Comparison of ENCODE assay signal across 8 cellular contexts in genomic region chr15:99734040-99734291, GRCh38. TPM values are rescaled to one million over a fixed set of nuclear protein-coding genes. Genes with fewer than 3 reads are reported as not detected.
A peak's percentile ranks its signal among the peaks of the same experiment; 100 is the strongest.
DNase-seq lines count a peak whose midpoint lies in the region; ATAC-seq and TF ChIP-seq lines count a peak whose summit lies in the region.
"Not testable (repeated sequence)": the region's sequence is repeated elsewhere in the genome, so short reads cannot be mapped to it uniquely, and the experiment has no call there.

No MANE protein-coding gene starts in this region.

- peak overlapping the region; percentile 94 for H3K27ac Mint-ChIP-seq in activated naive CD8-positive, alpha-beta T cell
- H3K27ac Mint-ChIP-seq in endothelial cell (ENCODE audit: unreplicated experiment) = not testable (repeated sequence)
- peak overlapping the region; percentile 92 for H3K27ac Mint-ChIP-seq in stimulated activated naive CD8-positive, alpha-beta T cell treated with anti-CD3 and anti-CD28 coated beads, Interleukin-15, Interleukin-2, amounts not matched to agents 100 ng/mL and 50 ng/mL, for 24 hours

- intact Hi-C loops in left lung (cut with DNase I) = not testable (repeated sequence)

- H2AFZ ChIP-seq in ACC112 (ENCODE audit: low read length, unreplicated experiment) (peak overlapping the region; percentile 100), SU-DHL-6 (ENCODE audit: low read depth, low read length, severe bottlenecking) (peak overlapping the region; percentile 99), neuronal stem cell (ENCODE audit: low read length) (peak overlapping the region; percentile 100)

- not testable (repeated sequence) for H3F3A ChIP-seq in SU-DHL-6 (ENCODE audit: insufficient read depth)

- H3K27me3 Mint-ChIP-seq in activated naive CD8-positive, alpha-beta T cell; endothelial cell (ENCODE audit: unreplicated experiment); stimulated activated naive CD8-positive, alpha-beta T cell treated with anti-CD3 and anti-CD28 coated beads, Interleukin-15, Interleukin-2, amounts not matched to agents 100 ng/mL and 50 ng/mL, for 24 hours: not testable (repeated sequence)

- H3K18ac ChIP-seq in neuronal stem cell (ENCODE audit: low read length) = peak overlapping the region; percentile 94

- not testable (repeated sequence) for ATAC-seq in left lung

- not testable (repeated sequence) for H3K27ac ChIP-seq in ACC112 (ENCODE audit: low read depth, low read length); SU-DHL-6 (ENCODE audit: low read depth, low read length); neuronal stem cell (replicated peaks; ENCODE audit: low read length)
- H3K27ac ChIP-seq in HUES64 (ENCODE audit: low read depth, low read length) (peak overlapping the region; percentile 85; the same call in 1 of the 2 replicates), left lung (peak overlapping the region in 1 of 2 donors; percentile 74)

- H2AK5ac ChIP-seq in neuronal stem cell (ENCODE audit: low read depth, low read length) = not testable (repeated sequence)

- not testable (repeated sequence) for H3K79me1 ChIP-seq in neuronal stem cell (ENCODE audit: low read depth, low read length)

- H3K4me1 ChIP-seq in ACC112 (ENCODE audit: control insufficient read depth, insufficient read depth, low read length, unreplicated experiment); neuronal stem cell (ENCODE audit: control insufficient read depth in 2 of 2, insufficient read depth in 1 of 2, low read depth in 1 of 2, low read length in 2 of 2): not testable (repeated sequence)
- H3K4me1 ChIP-seq in HUES64 (ENCODE audit: insufficient read depth, low read length) = peaks cover 18% of the 10 kb centered on the region
- H3K4me1 ChIP-seq in left lung = peaks cover 0 to 15% of the 10 kb centered on the region in 2 donors

- WGBS in HUES64 = 96% methylated on average over 12 of the region's 13 CpGs
- no CpG with 5 or more reads among the region's 13 CpGs for WGBS in neuronal stem cell (ENCODE audit: extremely low coverage in 2 of 2, insufficient read length in 2 of 2, insufficient replicate concordance in 1 of 2), 2 donors

- H2BK120ac ChIP-seq in neuronal stem cell (ENCODE audit: low read depth, low read length) = not testable (repeated sequence)

- not testable (repeated sequence) for H4K20me1 ChIP-seq in SU-DHL-6 (ENCODE audit: low read depth, low read length)

- H3K79me2 ChIP-seq in ACC112 (ENCODE audit: control insufficient read depth, insufficient read depth, low read length, unreplicated experiment); SU-DHL-6 (ENCODE audit: insufficient read depth, low read length): not testable (repeated sequence)

- peak overlapping the region; percentile 92 for H4K8ac ChIP-seq in neuronal stem cell (ENCODE audit: low read depth, low read length)

- not testable (repeated sequence) for H2BK12ac ChIP-seq in neuronal stem cell (ENCODE audit: low read length)

- H3K4me3 ChIP-seq in ACC112 (ENCODE audit: low read depth, low read length) (peak overlapping the region; percentile 76; the same call in 1 of the 2 replicates), HUES64 (ENCODE audit: low read length) (peak overlapping the region; percentile 55), SU-DHL-6 (ENCODE audit: insufficient read depth, low read length, poor library complexity, severe bottlenecking) (peak overlapping the region; percentile 54), left lung (peak overlapping the region; percentile 71 to 91), neuronal stem cell (ENCODE audit: low read length in 2 of 2) (peak overlapping the region in 1 of 2 donors; percentile 82)

- DNase-seq in endothelial cell (ENCODE audit: low spot score); left lung; neuronal stem cell (ENCODE audit: low spot score): not testable (repeated sequence)

- not testable (repeated sequence) for H3K9me3 Mint-ChIP-seq in activated naive CD8-positive, alpha-beta T cell (ENCODE audit: low read depth); endothelial cell (ENCODE audit: unreplicated experiment); stimulated activated naive CD8-positive, alpha-beta T cell treated with anti-CD3 and anti-CD28 coated beads, Interleukin-15, Interleukin-2, amounts not matched to agents 100 ng/mL and 50 ng/mL, for 24 hours

- peak overlapping the region; percentile 72 for H2BK15ac ChIP-seq in neuronal stem cell (ENCODE audit: low read length)

- H3K14ac ChIP-seq in neuronal stem cell (ENCODE audit: low read length) = not testable (repeated sequence)

- H3K23ac ChIP-seq in neuronal stem cell (ENCODE audit: low read depth, low read length, poor library complexity) = not testable (repeated sequence)

- H4K91ac ChIP-seq in neuronal stem cell (ENCODE audit: low read depth, low read length, poor library complexity) = not testable (repeated sequence)

- not testable (repeated sequence) for H3K9me2 ChIP-seq in SU-DHL-6 (replicated peaks; ENCODE audit: insufficient read depth, low read length)

- not testable (repeated sequence) for TF ChIP-seq CTCF in SU-DHL-6 (IDR thresholded peaks at IDR 0.05; ENCODE audit: insufficient read depth, low read length, poor library complexity, severe bottlenecking); endothelial cell (IDR thresholded peaks at IDR 0.05; ENCODE audit: unreplicated experiment); left lung (IDR thresholded peaks at IDR 0.05)

- H3K4me3 Mint-ChIP-seq in activated naive CD8-positive, alpha-beta T cell = peak overlapping the region; percentile 83
- peak overlapping the region; percentile 79 for H3K4me3 Mint-ChIP-seq in endothelial cell (ENCODE audit: unreplicated experiment)
- H3K4me3 Mint-ChIP-seq in stimulated activated naive CD8-positive, alpha-beta T cell treated with anti-CD3 and anti-CD28 coated beads, Interleukin-15, Interleukin-2, amounts not matched to agents 100 ng/mL and 50 ng/mL, for 24 hours = peak overlapping the region; percentile 81

- not testable (repeated sequence) for H2BK5ac ChIP-seq in neuronal stem cell (ENCODE audit: low read length)

- not testable (repeated sequence) for H3K4ac ChIP-seq in neuronal stem cell (ENCODE audit: low read length)

- H3K4me2 ChIP-seq in SU-DHL-6 (ENCODE audit: low read depth, low read length, poor library complexity, severe bottlenecking) = peak overlapping the region; percentile 77
- H3K4me2 ChIP-seq in neuronal stem cell (ENCODE audit: insufficient read depth, low read length, poor library complexity, severe bottlenecking) = peak overlapping the region; percentile 63

- H3K9me3 ChIP-seq in HUES64 (ENCODE audit: insufficient read depth, low read depth, low read length); SU-DHL-6 (ENCODE audit: insufficient read depth, low read length); left lung; neuronal stem cell (replicated peaks in 1 of 2; ENCODE audit: control insufficient read depth in 2 of 2, insufficient read depth in 1 of 2, low read depth in 1 of 2, low read length in 2 of 2): not testable (repeated sequence)

- not testable (repeated sequence) for H3K36me3 ChIP-seq in ACC112 (ENCODE audit: insufficient read depth, low read length); HUES64 (ENCODE audit: insufficient read depth, low read length); SU-DHL-6 (ENCODE audit: low read length); left lung; neuronal stem cell (replicated peaks in 1 of 2; ENCODE audit: control insufficient read depth in 2 of 2, insufficient read depth in 2 of 2, low read length in 2 of 2)

- not testable (repeated sequence) for H3K9ac ChIP-seq in HUES64 (ENCODE audit: low read depth, low read length); neuronal stem cell (ENCODE audit: low read depth, low read length, poor library complexity)
- peak overlapping the region; percentile 54 for H3K9ac ChIP-seq in SU-DHL-6 (ENCODE audit: low read length)

- not testable (repeated sequence) for H3K27me3 ChIP-seq in ACC112 (ENCODE audit: insufficient read depth, low read length); SU-DHL-6 (ENCODE audit: low read length); left lung; neuronal stem cell (ENCODE audit: control insufficient read depth in 3 of 3, insufficient read depth in 3 of 3, low read depth in 1 of 3, low read length in 3 of 3)
- peaks cover 16% of the 10 kb centered on the region for H3K27me3 ChIP-seq in HUES64 (ENCODE audit: insufficient read depth, low read length)

- peaks cover 18% of the 10 kb centered on the region for H3K4me1 Mint-ChIP-seq in activated naive CD8-positive, alpha-beta T cell (ENCODE audit: low read depth)
- not testable (repeated sequence) for H3K4me1 Mint-ChIP-seq in endothelial cell (ENCODE audit: unreplicated experiment)
- H3K4me1 Mint-ChIP-seq in stimulated activated naive CD8-positive, alpha-beta T cell treated with anti-CD3 and anti-CD28 coated beads, Interleukin-15, Interleukin-2, amounts not matched to agents 100 ng/mL and 50 ng/mL, for 24 hours (ENCODE audit: low read depth) = peaks cover 27% of the 10 kb centered on the region

- H3K36me3 Mint-ChIP-seq in activated naive CD8-positive, alpha-beta T cell; endothelial cell (ENCODE audit: low read depth, unreplicated experiment); stimulated activated naive CD8-positive, alpha-beta T cell treated with anti-CD3 and anti-CD28 coated beads, Interleukin-15, Interleukin-2, amounts not matched to agents 100 ng/mL and 50 ng/mL, for 24 hours (ENCODE audit: low read depth): not testable (repeated sequence)

RNA-seq across cellular contexts. Expression of gene LYSMD4, which starts 0.7 kb away (rescaled TPM):
- 8.6 TPM for polyA plus RNA-seq in HUES64 (2013, experiment 1 of 2)
- 8.6 TPM for polyA plus RNA-seq in HUES64 (2013, experiment 2 of 2)
- total RNA-seq in endothelial cell (ENCODE audit: unreplicated experiment) = 13.1 TPM
- 1 to 10 TPM; 7.9 to 8.2 TPM for total RNA-seq in left lung
- 7.9 TPM for polyA plus RNA-seq in neuronal stem cell (2013, experiment 1 of 2)
- polyA plus RNA-seq in neuronal stem cell (2013, experiment 2 of 2) = 7.6 TPM
